Comparison of ENCODE assay signal across 16 cellular contexts in genomic region chr6:110552076-110552475, GRCh38.
A peak's percentile ranks its signal among the peaks of the same experiment; 100 is the strongest.
DNase-seq lines count a peak whose midpoint lies in the region; ATAC-seq lines count a peak whose summit lies in the region.
"Had no signal": no experiment of that assay in that cellular context is flagged by ENCODE, and none has a peak within 500 bp of the region (broad histone marks: within the 10 kb centered on the region; RNA-seq: fewer than 3 reads in every experiment).

No MANE protein-coding gene starts in this region.

- no peak for DNase-seq in substantia nigra (lab: John Stamatoyannopoulos, UW)
- DNase-seq in stimulated activated CD4-positive, alpha-beta T cell treated with anti-CD3 and anti-CD28 coated beads, Interleukin-4, amount 100 ng/mL, for 1 hour: no peak
- DNase-seq in putamen (ENCODE audit: low spot score): no peak
- DNase-seq: C1 segment of cervical spinal cord; Calu3; CD4-positive, alpha-beta memory T cell; COR-L47; DMS53; DMS79 treated with DMSO at 0.1 percent for 48 hours; GF-D8; H9 had no signal

- no peak for ATAC-seq in GM18873 (IDR thresholded peaks at IDR 0.05; ENCODE audit: low FRiP score, unreplicated experiment)
- ATAC-seq: GM23338, HCT116 had no signal

- H3K27ac ChIP-seq in angular gyrus (ENCODE audit: low read depth, low read length) (peak overlapping the region; percentile 5), cingulate gyrus (ENCODE audit: low read depth, low read length) (peak overlapping the region; percentile 99), substantia nigra (ENCODE audit: low read depth, low read length, poor library complexity, severe bottlenecking) (peak overlapping the region; percentile 100)

Comparison
In these comparisons a context has a peak if more than half of its experiments do, and no peak if none do; other contexts are left out.
1. H3K27ac ChIP-seq: peak in every context shown above with its lines; median percentile 100 in substantia nigra; 99 in cingulate gyrus; 5 in angular gyrus.